ENCODE assay signal across 13 cellular contexts in genomic region chr7:148711191-148712102, GRCh38. TPM values are rescaled to one million over a fixed set of nuclear protein-coding genes. Genes with fewer than 3 reads are reported as not detected.
A peak's percentile ranks its signal among the peaks of the same experiment; 100 is the strongest.
DNase-seq lines count a peak whose midpoint lies in the region; ATAC-seq and TF ChIP-seq lines count a peak whose summit lies in the region.
"Had no signal": no experiment of that assay in that cellular context is flagged by ENCODE, and none has a peak within 500 bp of the region (broad histone marks: within the 10 kb centered on the region; RNA-seq: fewer than 3 reads in every experiment).

No MANE protein-coding gene starts in this region.

- H3K9me3 Mint-ChIP-seq in activated T-cell treated with anti-CD3 and anti-CD28 coated beads, Interleukin-2, amount 50 U/mL, for 24 hours, result no peaks in the 10 kb centered on the region
- H3K9me3 Mint-ChIP-seq in activated T-cell treated with anti-CD3 and anti-CD28 coated beads, Interleukin-2, amount 50 U/mL, for 4 hours, result no peaks in the 10 kb centered on the region
- peaks cover 29% of the 10 kb centered on the region for H3K9me3 Mint-ChIP-seq in nephron progenitor cell

- H3K9me3 ChIP-seq in HEK293 (ENCODE audit: control insufficient read depth, insufficient read depth, low read depth, low read length), result no peaks in the 10 kb centered on the region
- no peaks in the 10 kb centered on the region for H3K9me3 ChIP-seq in OCI-LY7 (ENCODE audit: low read length)
- H3K9me3 ChIP-seq in esophagus muscularis mucosa, result no peaks in the 10 kb centered on the region
- H3K9me3 ChIP-seq: vagina had no signal

- intact Hi-C loops in OCI-LY7 (cut with micrococcal nuclease; ENCODE audit: unreplicated experiment) (loop anchor here (5.0 kb wide), 1 partner anchor 1656 kb away; the partner anchor contains the start of gene REPIN1), esophagus muscularis mucosa (cut with DNase I) (no loop called here)

- H3K27ac ChIP-seq in HEK293 (ENCODE audit: extremely low read depth, low read depth, low read length) (no peak overlapping the region), OCI-LY7 (ENCODE audit: low read depth, low read length, poor library complexity, severe bottlenecking) (peak overlapping the region; percentile 43), esophagus muscularis mucosa (replicated peaks in 1 of 4) (no peak overlapping the region)
- H3K27ac ChIP-seq: vagina had no signal

- H3K36me3 Mint-ChIP-seq in activated T-cell treated with anti-CD3 and anti-CD28 coated beads, Interleukin-2, amount 50 U/mL, for 24 hours (ENCODE audit: low read depth), result peaks cover 38% of the 10 kb centered on the region
- H3K36me3 Mint-ChIP-seq in activated T-cell treated with anti-CD3 and anti-CD28 coated beads, Interleukin-2, amount 50 U/mL, for 4 hours (ENCODE audit: insufficient read depth), result peaks cover 15% of the 10 kb centered on the region
- H3K36me3 Mint-ChIP-seq in nephron progenitor cell (ENCODE audit: low read depth), result peaks cover 57% of the 10 kb centered on the region

- H3K4me1 Mint-ChIP-seq in activated T-cell treated with anti-CD3 and anti-CD28 coated beads, Interleukin-2, amount 50 U/mL, for 24 hours (ENCODE audit: low read depth), result peaks cover 90% of the 10 kb centered on the region
- H3K4me1 Mint-ChIP-seq in activated T-cell treated with anti-CD3 and anti-CD28 coated beads, Interleukin-2, amount 50 U/mL, for 4 hours (ENCODE audit: low read depth), result peaks cover 79% of the 10 kb centered on the region
- peaks cover 14% of the 10 kb centered on the region for H3K4me1 Mint-ChIP-seq in nephron progenitor cell

- 82% methylated on average over 16 of the region's 16 CpGs for WGBS in esophagus muscularis mucosa

- BruUV-seq in OCI-LY7 (replicated peaks; lab: Mats Ljungman, UMichigan), result no TSS peak

- no peak for DNase-seq in activated T-cell treated with anti-CD3 and anti-CD28 coated beads, Interleukin-2, amount 50 U/mL, for 24 hours
- DNase-seq in activated T-cell treated with anti-CD3 and anti-CD28 coated beads, Interleukin-2, amount 50 U/mL, for 4 hours, result no peak
- DNase-seq in OCI-LY7 (ENCODE audit: low spot score) (peak; percentile 53), nephron progenitor cell (no peak), NCI-H2227 treated with DMSO at 0.1 percent for 48 hours (lab: John Stamatoyannopoulos, UW) (no peak), esophagus muscularis mucosa (ENCODE audit: extremely low spot score) (no peak)
- DNase-seq in activated CD4-positive, CD25-positive, alpha-beta regulatory T cell treated with anti-CD3 and anti-CD28 coated beads, Interleukin-2, amount 50 U/mL, for 72 hours, result no peak
- DNase-seq: amniotic stem cell, DMS53, left colon, NCI-H1694 treated with DMSO at 0.1 percent for 48 hours had no signal

- no peaks in the 10 kb centered on the region for H3K36me3 ChIP-seq in HEK293 (ENCODE audit: control insufficient read depth in 2 of 2, insufficient read depth in 1 of 2, low read length in 2 of 2)
- H3K36me3 ChIP-seq in OCI-LY7 (ENCODE audit: insufficient read depth, low read length), result peaks cover under 1% of the 10 kb centered on the region; the same call in 1 of the 2 replicates
- no peaks in the 10 kb centered on the region for H3K36me3 ChIP-seq in esophagus muscularis mucosa
- H3K36me3 ChIP-seq: vagina had no signal

- CTCF ChIA-PET in HEK293 (lab: Yijun Ruan, JAX) (interaction anchor here (0.7 to 0.9 kb wide), 2 partner anchors 8 to 11 kb away, joined by 3 to 4 read pairs; no protein-coding TSS in a partner anchor), OCI-LY7 (lab: Charles Lee; ENCODE audit: unreplicated experiment) (interaction anchor here (1.5 kb wide), 1 partner anchor 9 kb away, joined by 4 read pairs; no protein-coding TSS in a partner anchor)

- no peaks in the 10 kb centered on the region for H3K4me1 ChIP-seq in HEK293 (ENCODE audit: control insufficient read depth, insufficient read depth, low read length)
- H3K4me1 ChIP-seq in OCI-LY7 (ENCODE audit: insufficient read depth, low read length, poor library complexity, severe bottlenecking), result peaks cover 53% of the 10 kb centered on the region
- peaks cover 56 to 86% (median 81%) of the 10 kb centered on the region in 4 donors for H3K4me1 ChIP-seq in esophagus muscularis mucosa

- no peak for TF ChIP-seq POLR2A in esophagus muscularis mucosa (IDR thresholded peaks at IDR 0.05; ENCODE audit: low read depth)

- no peaks in the 10 kb centered on the region for H3K27me3 ChIP-seq in esophagus muscularis mucosa
- H3K27me3 ChIP-seq: vagina had no signal

- H2AFZ ChIP-seq in OCI-LY7 (ENCODE audit: low read length), result no peak overlapping the region

- TF ChIP-seq CTCF in HEK293 (tag by site-specific recombination; IDR thresholded peaks at IDR 0.05) (no peak), OCI-LY7 (conservative IDR thresholded peaks at IDR 0.05; ENCODE audit: low read length) (no peak), nephron progenitor cell (IDR thresholded peaks at IDR 0.05) (no peak), esophagus muscularis mucosa (IDR thresholded peaks at IDR 0.05) (no peak)

- H3K79me2 ChIP-seq in OCI-LY7 (ENCODE audit: insufficient read depth, low read depth, low read length), result peaks cover 99% of the 10 kb centered on the region

- ATAC-seq in activated T-cell treated with anti-CD3 and anti-CD28 coated beads, Interleukin-2, amount 50 U/mL, for 4 hours, result no peak
- ATAC-seq: left colon had no signal

- H3K4me3 ChIP-seq in HEK293 (ENCODE audit: low read depth, low read length) (no peak overlapping the region), OCI-LY7 (ENCODE audit: low read depth, low read length, poor library complexity, severe bottlenecking) (peak overlapping the region; percentile 26), esophagus muscularis mucosa (no peak overlapping the region)
- H3K4me3 ChIP-seq: vagina had no signal

- TF ChIP-seq EP300 in esophagus muscularis mucosa (IDR thresholded peaks at IDR 0.05), result no peak

- H3K9me2 ChIP-seq in OCI-LY7 (ENCODE audit: insufficient read depth, low read length), result no peaks in the 10 kb centered on the region

- H4K20me1 ChIP-seq in OCI-LY7 (ENCODE audit: insufficient read depth, low read length), result peaks cover 83% of the 10 kb centered on the region

- no peaks in the 10 kb centered on the region for H3K27me3 Mint-ChIP-seq in activated T-cell treated with anti-CD3 and anti-CD28 coated beads, Interleukin-2, amount 50 U/mL, for 24 hours
- no peaks in the 10 kb centered on the region for H3K27me3 Mint-ChIP-seq in activated T-cell treated with anti-CD3 and anti-CD28 coated beads, Interleukin-2, amount 50 U/mL, for 4 hours (ENCODE audit: low read depth)
- peaks cover 2% of the 10 kb centered on the region for H3K27me3 Mint-ChIP-seq in nephron progenitor cell (ENCODE audit: low read depth, poor library complexity)

- H3K4me3 Mint-ChIP-seq in activated T-cell treated with anti-CD3 and anti-CD28 coated beads, Interleukin-2, amount 50 U/mL, for 24 hours, result no peak overlapping the region
- no peak overlapping the region for H3K4me3 Mint-ChIP-seq in activated T-cell treated with anti-CD3 and anti-CD28 coated beads, Interleukin-2, amount 50 U/mL, for 4 hours
- no peak overlapping the region for H3K4me3 Mint-ChIP-seq in nephron progenitor cell

- peak overlapping the region; percentile 66 for H3K4me2 ChIP-seq in OCI-LY7 (ENCODE audit: low read length)

- peak overlapping the region; percentile 45 for H3K27ac Mint-ChIP-seq in activated T-cell treated with anti-CD3 and anti-CD28 coated beads, Interleukin-2, amount 50 U/mL, for 24 hours
- peak overlapping the region; percentile 51 for H3K27ac Mint-ChIP-seq in nephron progenitor cell

- POLR2A ChIA-PET in HEK293 (lab: Yijun Ruan, JAX), result interaction anchor here (1.6 kb wide), 1 partner anchor 13 kb away, joined by 6 read pairs; the partner anchor contains the start of gene CUL1
- POLR2A ChIA-PET in OCI-LY7 (lab: Charles Lee), result interaction anchor here (0.6 to 2.9 kb wide), 11 partner anchors 8 to 253 kb away, joined by 3 to 17 read pairs (median 5); partner anchors contain the start of gene CUL1

TF ChIP-seq in HEK293, 187 proteins besides CTCF, POLR2A, EP300 and RAD21 (continues in another document):
- peak; percentile 89 for TF ChIP-seq SCRT2 (tag by site-specific recombination; IDR thresholded peaks at IDR 0.05)
- no peak for TF ChIP-seq HOXA7 (CRISPR knock-in tag; IDR thresholded peaks at IDR 0.05; ENCODE audit: borderline replicate concordance)
- no peak for TF ChIP-seq ZNF48 (tag by site-specific recombination; IDR thresholded peaks at IDR 0.05)
- no peak for TF ChIP-seq ZNF184 (tag by site-specific recombination; IDR thresholded peaks at IDR 0.05)
- TF ChIP-seq ZSCAN4 (tag by site-specific recombination; IDR thresholded peaks at IDR 0.05), result no peak
- no peak for TF ChIP-seq ZBTB10 (tag by site-specific recombination; IDR thresholded peaks at IDR 0.05)

RNA-seq across cellular contexts. Expression of gene CUL1, which starts 12.7 kb away (rescaled TPM):
- 10 to 100 TPM; 75.2 to 83.7 (median 75.4) TPM for total RNA-seq in activated T-cell treated with anti-CD3 and anti-CD28 coated beads, Interleukin-2, amount 50 U/mL, for 4 hours
- total RNA-seq in OCI-LY7 (2014; rRNA removed; shearing (Covaris generic)), result 36.7 and 40.5 TPM in 2 replicates
- 53.1 and 56.6 TPM in 2 replicates for total RNA-seq in OCI-LY7 (2022)
- 10 to 100 TPM; 73.1 to 87.1 (median 77.8) TPM for total RNA-seq in esophagus muscularis mucosa
